1 cellular context compared by ENCODE assay signal in the genomic region with DNA sequence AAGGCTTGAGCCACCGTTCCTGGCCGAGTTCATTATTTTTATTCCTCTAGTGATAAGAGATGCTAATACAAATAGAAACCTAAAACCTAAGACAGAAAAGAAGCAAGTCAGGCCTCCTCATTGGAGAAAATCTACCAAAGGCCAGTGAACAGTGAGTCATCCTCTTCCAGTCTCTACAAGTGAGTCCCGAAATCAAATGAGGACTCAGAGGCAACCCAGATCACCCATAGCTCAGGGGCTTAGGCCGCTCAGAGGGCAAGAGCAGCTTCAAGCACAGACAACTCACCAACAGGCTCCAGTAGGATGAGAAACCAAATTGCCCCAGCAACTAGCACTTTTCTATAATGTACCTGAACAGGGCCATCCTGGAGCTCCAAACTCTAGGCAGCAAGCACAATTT.
TF ChIP-seq lines count a peak whose summit lies in the region.

No MANE protein-coding gene starts in this region.

TF ChIP-seq in GM23338, 12 proteins besides CTCF, POLR2A, EP300 and RAD21 (continued from another document):
- TF ChIP-seq, protein P1, sequence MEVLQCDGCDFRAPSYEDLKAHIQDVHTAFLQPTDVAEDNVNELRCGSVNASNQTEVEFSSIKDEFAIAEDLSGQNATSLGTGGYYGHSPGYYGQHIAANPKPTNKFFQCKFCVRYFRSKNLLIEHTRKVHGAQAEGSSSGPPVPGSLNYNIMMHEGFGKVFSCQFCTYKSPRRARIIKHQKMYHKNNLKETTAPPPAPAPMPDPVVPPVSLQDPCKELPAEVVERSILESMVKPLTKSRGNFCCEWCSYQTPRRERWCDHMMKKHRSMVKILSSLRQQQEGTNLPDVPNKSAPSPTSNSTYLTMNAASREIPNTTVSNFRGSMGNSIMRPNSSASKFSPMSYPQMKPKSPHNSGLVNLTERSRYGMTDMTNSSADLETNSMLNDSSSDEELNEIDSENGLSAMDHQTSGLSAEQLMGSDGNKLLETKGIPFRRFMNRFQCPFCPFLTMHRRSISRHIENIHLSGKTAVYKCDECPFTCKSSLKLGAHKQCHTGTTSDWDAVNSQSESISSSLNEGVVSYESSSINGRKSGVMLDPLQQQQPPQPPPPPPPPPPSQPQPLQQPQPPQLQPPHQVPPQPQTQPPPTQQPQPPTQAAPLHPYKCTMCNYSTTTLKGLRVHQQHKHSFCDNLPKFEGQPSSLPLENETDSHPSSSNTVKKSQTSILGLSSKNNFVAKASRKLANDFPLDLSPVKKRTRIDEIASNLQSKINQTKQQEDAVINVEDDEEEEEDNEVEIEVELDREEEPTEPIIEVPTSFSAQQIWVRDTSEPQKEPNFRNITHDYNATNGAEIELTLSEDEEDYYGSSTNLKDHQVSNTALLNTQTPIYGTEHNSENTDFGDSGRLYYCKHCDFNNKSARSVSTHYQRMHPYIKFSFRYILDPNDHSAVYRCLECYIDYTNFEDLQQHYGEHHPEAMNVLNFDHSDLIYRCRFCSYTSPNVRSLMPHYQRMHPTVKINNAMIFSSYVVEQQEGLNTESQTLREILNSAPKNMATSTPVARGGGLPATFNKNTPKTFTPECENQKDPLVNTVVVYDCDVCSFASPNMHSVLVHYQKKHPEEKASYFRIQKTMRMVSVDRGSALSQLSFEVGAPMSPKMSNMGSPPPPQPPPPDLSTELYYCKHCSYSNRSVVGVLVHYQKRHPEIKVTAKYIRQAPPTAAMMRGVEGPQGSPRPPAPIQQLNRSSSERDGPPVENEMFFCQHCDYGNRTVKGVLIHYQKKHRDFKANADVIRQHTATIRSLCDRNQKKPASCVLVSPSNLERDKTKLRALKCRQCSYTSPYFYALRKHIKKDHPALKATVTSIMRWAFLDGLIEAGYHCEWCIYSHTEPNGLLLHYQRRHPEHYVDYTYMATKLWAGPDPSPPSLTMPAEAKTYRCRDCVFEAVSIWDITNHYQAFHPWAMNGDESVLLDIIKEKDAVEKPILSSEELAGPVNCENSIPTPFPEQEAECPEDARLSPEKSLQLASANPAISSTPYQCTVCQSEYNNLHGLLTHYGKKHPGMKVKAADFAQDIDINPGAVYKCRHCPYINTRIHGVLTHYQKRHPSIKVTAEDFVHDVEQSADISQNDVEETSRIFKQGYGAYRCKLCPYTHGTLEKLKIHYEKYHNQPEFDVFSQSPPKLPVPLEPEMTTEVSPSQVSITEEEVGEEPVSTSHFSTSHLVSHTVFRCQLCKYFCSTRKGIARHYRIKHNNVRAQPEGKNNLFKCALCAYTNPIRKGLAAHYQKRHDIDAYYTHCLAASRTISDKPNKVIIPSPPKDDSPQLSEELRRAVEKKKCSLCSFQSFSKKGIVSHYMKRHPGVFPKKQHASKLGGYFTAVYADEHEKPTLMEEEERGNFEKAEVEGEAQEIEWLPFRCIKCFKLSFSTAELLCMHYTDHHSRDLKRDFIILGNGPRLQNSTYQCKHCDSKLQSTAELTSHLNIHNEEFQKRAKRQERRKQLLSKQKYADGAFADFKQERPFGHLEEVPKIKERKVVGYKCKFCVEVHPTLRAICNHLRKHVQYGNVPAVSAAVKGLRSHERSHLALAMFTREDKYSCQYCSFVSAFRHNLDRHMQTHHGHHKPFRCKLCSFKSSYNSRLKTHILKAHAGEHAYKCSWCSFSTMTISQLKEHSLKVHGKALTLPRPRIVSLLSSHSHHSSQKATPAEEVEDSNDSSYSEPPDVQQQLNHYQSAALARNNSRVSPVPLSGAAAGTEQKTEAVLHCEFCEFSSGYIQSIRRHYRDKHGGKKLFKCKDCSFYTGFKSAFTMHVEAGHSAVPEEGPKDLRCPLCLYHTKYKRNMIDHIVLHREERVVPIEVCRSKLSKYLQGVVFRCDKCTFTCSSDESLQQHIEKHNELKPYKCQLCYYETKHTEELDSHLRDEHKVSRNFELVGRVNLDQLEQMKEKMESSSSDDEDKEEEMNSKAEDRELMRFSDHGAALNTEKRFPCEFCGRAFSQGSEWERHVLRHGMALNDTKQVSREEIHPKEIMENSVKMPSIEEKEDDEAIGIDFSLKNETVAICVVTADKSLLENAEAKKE (CRISPR knock-in tag; IDR thresholded peaks at IDR 0.05), result no peak
- no peak for TF ChIP-seq POLR2AphosphoS5 (IDR thresholded peaks at IDR 0.05; ENCODE audit: low read depth)
- no peak for TF ChIP-seq CREB1 (CRISPR knock-in tag; IDR thresholded peaks at IDR 0.05; ENCODE audit: low read depth)
- TF ChIP-seq STAT1 (IDR thresholded peaks at IDR 0.05; ENCODE audit: unreplicated experiment), result no peak
- TF ChIP-seq EZH2 (IDR thresholded peaks at IDR 0.05; ENCODE audit: low read depth, unreplicated experiment), result no peak
- no peak for TF ChIP-seq ZNF114 (CRISPR knock-in tag; IDR thresholded peaks at IDR 0.05)
- TF ChIP-seq, protein P2, sequence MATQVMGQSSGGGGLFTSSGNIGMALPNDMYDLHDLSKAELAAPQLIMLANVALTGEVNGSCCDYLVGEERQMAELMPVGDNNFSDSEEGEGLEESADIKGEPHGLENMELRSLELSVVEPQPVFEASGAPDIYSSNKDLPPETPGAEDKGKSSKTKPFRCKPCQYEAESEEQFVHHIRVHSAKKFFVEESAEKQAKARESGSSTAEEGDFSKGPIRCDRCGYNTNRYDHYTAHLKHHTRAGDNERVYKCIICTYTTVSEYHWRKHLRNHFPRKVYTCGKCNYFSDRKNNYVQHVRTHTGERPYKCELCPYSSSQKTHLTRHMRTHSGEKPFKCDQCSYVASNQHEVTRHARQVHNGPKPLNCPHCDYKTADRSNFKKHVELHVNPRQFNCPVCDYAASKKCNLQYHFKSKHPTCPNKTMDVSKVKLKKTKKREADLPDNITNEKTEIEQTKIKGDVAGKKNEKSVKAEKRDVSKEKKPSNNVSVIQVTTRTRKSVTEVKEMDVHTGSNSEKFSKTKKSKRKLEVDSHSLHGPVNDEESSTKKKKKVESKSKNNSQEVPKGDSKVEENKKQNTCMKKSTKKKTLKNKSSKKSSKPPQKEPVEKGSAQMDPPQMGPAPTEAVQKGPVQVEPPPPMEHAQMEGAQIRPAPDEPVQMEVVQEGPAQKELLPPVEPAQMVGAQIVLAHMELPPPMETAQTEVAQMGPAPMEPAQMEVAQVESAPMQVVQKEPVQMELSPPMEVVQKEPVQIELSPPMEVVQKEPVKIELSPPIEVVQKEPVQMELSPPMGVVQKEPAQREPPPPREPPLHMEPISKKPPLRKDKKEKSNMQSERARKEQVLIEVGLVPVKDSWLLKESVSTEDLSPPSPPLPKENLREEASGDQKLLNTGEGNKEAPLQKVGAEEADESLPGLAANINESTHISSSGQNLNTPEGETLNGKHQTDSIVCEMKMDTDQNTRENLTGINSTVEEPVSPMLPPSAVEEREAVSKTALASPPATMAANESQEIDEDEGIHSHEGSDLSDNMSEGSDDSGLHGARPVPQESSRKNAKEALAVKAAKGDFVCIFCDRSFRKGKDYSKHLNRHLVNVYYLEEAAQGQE (IDR thresholded peaks at IDR 0.05; ENCODE audit: unreplicated experiment), result no peak
- TF ChIP-seq JUNB (IDR thresholded peaks at IDR 0.05; ENCODE audit: unreplicated experiment), result no peak
- TF ChIP-seq ZNF331 (CRISPR knock-in tag; IDR thresholded peaks at IDR 0.05; ENCODE audit: low read depth), result no peak
